In genomic region chr1:28882009-28882628, GRCh38 we compare ENCODE assay signal across 1 cellular context.
TF ChIP-seq lines count a peak whose summit lies in the region.

No MANE protein-coding gene starts in this region.

TF ChIP-seq in K562, 482 proteins besides CTCF, POLR2A, EP300 and RAD21 (continued from another document and continues in another):
- TF ChIP-seq HMBOX1 (IDR thresholded peaks at IDR 0.05) (peak; percentile 67; the same call in 1 of the 2 replicates), ARNT (IDR thresholded peaks at IDR 0.05) (peak; percentile 81 to 96), DACH1 (IDR thresholded peaks at IDR 0.05; ENCODE audit: partially characterized antibody) (peak; percentile 67), C11orf30 (IDR thresholded peaks at IDR 0.05; ENCODE audit: low read depth) (peak; percentile 33; the same call in 1 of the 2 replicates), CBX5 (IDR thresholded peaks at IDR 0.05; ENCODE audit: borderline replicate concordance, low read depth) (peak; percentile 93), POLR2AphosphoS5 (IDR thresholded peaks at IDR 0.05; ENCODE audit: control insufficient read depth, insufficient read depth, low read depth, low read length) (peak; percentile 73; the same call in 1 of the 2 replicates), CREB5 (CRISPR knock-in tag; IDR thresholded peaks at IDR 0.05) (no peak), CTBP1 (IDR thresholded peaks at IDR 0.05; ENCODE audit: borderline replicate concordance) (peak; percentile 98), CREB1 (IDR thresholded peaks at IDR 0.05) (peak; percentile 56; the same call in 1 of the 2 replicates), CREB1 (CRISPR knock-in tag; IDR thresholded peaks at IDR 0.05) (no peak), ZNF134 (CRISPR knock-in tag; conservative IDR thresholded peaks at IDR 0.05) (peak; percentile 89), HMGN3 (IDR thresholded peaks at IDR 0.05; ENCODE audit: borderline replicate concordance, extremely low read depth, insufficient read length, low read depth, low read length) (no peak), MAZ (CRISPR knock-in tag; conservative IDR thresholded peaks at IDR 0.05 in 1 of 2, IDR thresholded peaks at IDR 0.05 in 1 of 2) (peak; percentile 90 to 94), ZNF175 (CRISPR knock-in tag; IDR thresholded peaks at IDR 0.05; ENCODE audit: low read depth) (no peak; the same call in 1 of the 2 replicates), ZC3H11A (IDR thresholded peaks at IDR 0.05; ENCODE audit: low read depth, low read length) (0 out of 2 replicates have a peak, but pooled peaks have one; percentile 66), TRIM25 (IDR thresholded peaks at IDR 0.05; ENCODE audit: borderline replicate concordance) (no peak), MTA1 (IDR thresholded peaks at IDR 0.05; ENCODE audit: borderline replicate concordance) (peak; percentile 80; the same call in 1 of the 2 replicates), EHMT2 (IDR thresholded peaks at IDR 0.05) (peak; percentile 62; the same call in 1 of the 2 replicates), ZBTB34 (CRISPR knock-in tag; IDR thresholded peaks at IDR 0.05) (no peak; the same call in 1 of the 2 replicates), FOXK2 (conservative IDR thresholded peaks at IDR 0.05 in 1 of 2, IDR thresholded peaks at IDR 0.05 in 1 of 2; ENCODE audit: low read depth in 2 of 2) (peak; percentile 59 to 79; a peak in 3 of 4 replicates), RBM17 (IDR thresholded peaks at IDR 0.05; ENCODE audit: borderline replicate concordance, low read depth, low read length) (no peak), MYBL2 (IDR thresholded peaks at IDR 0.05; ENCODE audit: low read depth) (no peak), MYBL2 (CRISPR knock-in tag; IDR thresholded peaks at IDR 0.05; ENCODE audit: borderline replicate concordance) (no peak), CTCFL (IDR thresholded peaks at IDR 0.05; ENCODE audit: borderline replicate concordance, insufficient read depth, low read depth, low read length, poor library complexity, severe bottlenecking) (no peak), BCOR (IDR thresholded peaks at IDR 0.05) (peak; percentile 97), LEF1 (IDR thresholded peaks at IDR 0.05) (peak; percentile 49; the same call in 1 of the 2 replicates), KLF10 (CRISPR knock-in tag; IDR thresholded peaks at IDR 0.05) (no peak), ZNF263 (CRISPR knock-in tag; IDR thresholded peaks at IDR 0.05; ENCODE audit: borderline replicate concordance) (peak; percentile 65; the same call in 1 of the 2 replicates), CBFA2T3 (IDR thresholded peaks at IDR 0.05) (peak; percentile 94), TRIM24 (IDR thresholded peaks at IDR 0.05) (peak; percentile 76 to 84), ZNF583 (CRISPR knock-in tag; IDR thresholded peaks at IDR 0.05) (peak; percentile 62; the same call in 1 of the 2 replicates), RUNX1 (IDR thresholded peaks at IDR 0.05; ENCODE audit: low read depth) (0 out of 2 replicates have a peak, but pooled peaks have one; percentile 65), STAG1 (CRISPR knock-in tag; IDR thresholded peaks at IDR 0.05; ENCODE audit: borderline replicate concordance) (peak; percentile 99), TCF3 (CRISPR knock-in tag; IDR thresholded peaks at IDR 0.05) (peak; percentile 81)
- TF ChIP-seq, protein P1, sequence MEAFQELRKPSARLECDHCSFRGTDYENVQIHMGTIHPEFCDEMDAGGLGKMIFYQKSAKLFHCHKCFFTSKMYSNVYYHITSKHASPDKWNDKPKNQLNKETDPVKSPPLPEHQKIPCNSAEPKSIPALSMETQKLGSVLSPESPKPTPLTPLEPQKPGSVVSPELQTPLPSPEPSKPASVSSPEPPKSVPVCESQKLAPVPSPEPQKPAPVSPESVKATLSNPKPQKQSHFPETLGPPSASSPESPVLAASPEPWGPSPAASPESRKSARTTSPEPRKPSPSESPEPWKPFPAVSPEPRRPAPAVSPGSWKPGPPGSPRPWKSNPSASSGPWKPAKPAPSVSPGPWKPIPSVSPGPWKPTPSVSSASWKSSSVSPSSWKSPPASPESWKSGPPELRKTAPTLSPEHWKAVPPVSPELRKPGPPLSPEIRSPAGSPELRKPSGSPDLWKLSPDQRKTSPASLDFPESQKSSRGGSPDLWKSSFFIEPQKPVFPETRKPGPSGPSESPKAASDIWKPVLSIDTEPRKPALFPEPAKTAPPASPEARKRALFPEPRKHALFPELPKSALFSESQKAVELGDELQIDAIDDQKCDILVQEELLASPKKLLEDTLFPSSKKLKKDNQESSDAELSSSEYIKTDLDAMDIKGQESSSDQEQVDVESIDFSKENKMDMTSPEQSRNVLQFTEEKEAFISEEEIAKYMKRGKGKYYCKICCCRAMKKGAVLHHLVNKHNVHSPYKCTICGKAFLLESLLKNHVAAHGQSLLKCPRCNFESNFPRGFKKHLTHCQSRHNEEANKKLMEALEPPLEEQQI (IDR thresholded peaks at IDR 0.05), result peak; percentile 87; the same call in 1 of the 2 replicates
- TF ChIP-seq, protein P2, sequence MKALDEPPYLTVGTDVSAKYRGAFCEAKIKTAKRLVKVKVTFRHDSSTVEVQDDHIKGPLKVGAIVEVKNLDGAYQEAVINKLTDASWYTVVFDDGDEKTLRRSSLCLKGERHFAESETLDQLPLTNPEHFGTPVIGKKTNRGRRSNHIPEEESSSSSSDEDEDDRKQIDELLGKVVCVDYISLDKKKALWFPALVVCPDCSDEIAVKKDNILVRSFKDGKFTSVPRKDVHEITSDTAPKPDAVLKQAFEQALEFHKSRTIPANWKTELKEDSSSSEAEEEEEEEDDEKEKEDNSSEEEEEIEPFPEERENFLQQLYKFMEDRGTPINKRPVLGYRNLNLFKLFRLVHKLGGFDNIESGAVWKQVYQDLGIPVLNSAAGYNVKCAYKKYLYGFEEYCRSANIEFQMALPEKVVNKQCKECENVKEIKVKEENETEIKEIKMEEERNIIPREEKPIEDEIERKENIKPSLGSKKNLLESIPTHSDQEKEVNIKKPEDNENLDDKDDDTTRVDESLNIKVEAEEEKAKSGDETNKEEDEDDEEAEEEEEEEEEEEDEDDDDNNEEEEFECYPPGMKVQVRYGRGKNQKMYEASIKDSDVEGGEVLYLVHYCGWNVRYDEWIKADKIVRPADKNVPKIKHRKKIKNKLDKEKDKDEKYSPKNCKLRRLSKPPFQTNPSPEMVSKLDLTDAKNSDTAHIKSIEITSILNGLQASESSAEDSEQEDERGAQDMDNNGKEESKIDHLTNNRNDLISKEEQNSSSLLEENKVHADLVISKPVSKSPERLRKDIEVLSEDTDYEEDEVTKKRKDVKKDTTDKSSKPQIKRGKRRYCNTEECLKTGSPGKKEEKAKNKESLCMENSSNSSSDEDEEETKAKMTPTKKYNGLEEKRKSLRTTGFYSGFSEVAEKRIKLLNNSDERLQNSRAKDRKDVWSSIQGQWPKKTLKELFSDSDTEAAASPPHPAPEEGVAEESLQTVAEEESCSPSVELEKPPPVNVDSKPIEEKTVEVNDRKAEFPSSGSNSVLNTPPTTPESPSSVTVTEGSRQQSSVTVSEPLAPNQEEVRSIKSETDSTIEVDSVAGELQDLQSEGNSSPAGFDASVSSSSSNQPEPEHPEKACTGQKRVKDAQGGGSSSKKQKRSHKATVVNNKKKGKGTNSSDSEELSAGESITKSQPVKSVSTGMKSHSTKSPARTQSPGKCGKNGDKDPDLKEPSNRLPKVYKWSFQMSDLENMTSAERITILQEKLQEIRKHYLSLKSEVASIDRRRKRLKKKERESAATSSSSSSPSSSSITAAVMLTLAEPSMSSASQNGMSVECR (CRISPR knock-in tag; IDR thresholded peaks at IDR 0.05), result peak; percentile 72; the same call in 1 of the 2 replicates
